10 cellular contexts compared by ENCODE assay signal in the genomic region with DNA sequence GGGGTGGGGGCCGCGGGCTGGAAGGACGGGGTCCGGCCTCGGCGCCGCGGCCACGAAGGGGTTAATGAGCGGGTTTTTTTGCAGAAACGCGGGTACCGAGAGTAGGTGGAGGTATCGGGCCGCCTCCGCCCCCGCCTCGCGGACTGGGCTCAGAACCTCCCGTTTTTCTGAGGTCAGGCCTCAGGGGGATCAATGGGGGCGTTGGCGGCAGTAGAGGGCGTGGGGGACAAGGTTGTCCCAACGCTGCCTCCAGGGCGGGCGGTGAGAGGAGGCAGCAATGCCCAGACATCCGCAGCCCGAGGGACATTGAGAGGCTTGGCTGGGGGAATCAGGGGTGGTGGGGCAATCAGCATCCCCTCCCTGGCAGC. TPM values are rescaled to one million over a fixed set of nuclear protein-coding genes. Genes with fewer than 3 reads are reported as not detected.
DNase-seq lines count a peak whose midpoint lies in the region; ATAC-seq and TF ChIP-seq lines count a peak whose summit lies in the region.
"Had no signal": no experiment of that assay in that cellular context is flagged by ENCODE, and none has a peak within 500 bp of the region (broad histone marks: within the 10 kb centered on the region; RNA-seq: fewer than 3 reads in every experiment).

No MANE protein-coding gene starts in this region.

- H3K27ac ChIP-seq in body of pancreas (peak overlapping the region; percentile 22 to 83 (median 66)), right lobe of liver (no peak overlapping the region), thymus (ENCODE audit: low read depth) (no peak overlapping the region)

- H3K27me3 ChIP-seq in body of pancreas (no peaks in the 10 kb centered on the region), right lobe of liver (no peaks in the 10 kb centered on the region), thymus (ENCODE audit: control insufficient read depth, insufficient read depth) (peaks cover 25% of the 10 kb centered on the region)

- TF ChIP-seq CTCF in body of pancreas (IDR thresholded peaks at IDR 0.05) (no peak), right lobe of liver (IDR thresholded peaks at IDR 0.05) (no peak)

- H3K4me1 Mint-ChIP-seq in activated CD4-positive, alpha-beta memory T cell treated with anti-CD3 and anti-CD28 coated beads for 36 hours (ENCODE audit: low read depth), result no peaks in the 10 kb centered on the region
- peaks cover 3% of the 10 kb centered on the region for H3K4me1 Mint-ChIP-seq in activated CD4-positive, alpha-beta memory T cell treated with anti-CD3 and anti-CD28 coated beads, Interleukin-2, amount 10 ng/mL, durations not matched to agents 7 days and 5 days
- H3K4me1 Mint-ChIP-seq: IgD-negative memory B cell had no signal

- TF ChIP-seq POLR2A in body of pancreas (IDR thresholded peaks at IDR 0.05) (no peak), right lobe of liver (IDR thresholded peaks at IDR 0.05) (no peak)

- 0% methylated on average over 12 of the region's 28 CpGs; no CpG with 5 or more reads in 1 of the 2 donors for WGBS in body of pancreas, 2 donors
- WGBS in right lobe of liver (ENCODE audit: insufficient coverage, low coverage, low lambda C conversion rate, missing lambda C conversion rate), result 0% methylated on average over 11 of the region's 28 CpGs
- WGBS in thymus, result 3% methylated on average over 27 of the region's 28 CpGs

- H3K4me3 ChIP-seq in body of pancreas (peak overlapping the region; percentile 36 to 78), right lobe of liver (peak overlapping the region; percentile 48 to 63 (median 59)), thymus (ENCODE audit: low read length) (peak overlapping the region; percentile 45)

- intact Hi-C loops in activated CD4-positive, alpha-beta memory T cell treated with anti-CD3 and anti-CD28 coated beads for 36 hours (cut with micrococcal nuclease), result no loop called here
- intact Hi-C loops in body of pancreas (cut with DNase I) (no loop called here), right lobe of liver (cut with DNase I) (no loop called here)

- H3K4me1 ChIP-seq in body of pancreas, result peaks cover 65% of the 10 kb centered on the region
- peaks cover 0 to 16% (median 5%) of the 10 kb centered on the region in 4 donors for H3K4me1 ChIP-seq in right lobe of liver
- no peaks in the 10 kb centered on the region for H3K4me1 ChIP-seq in thymus (ENCODE audit: control insufficient read depth, insufficient read depth, low read length)

- POLR2A ChIA-PET in activated CD4-positive, alpha-beta memory T cell treated with anti-CD3 and anti-CD28 coated beads for 36 hours (lab: Charles Lee), result no interaction called here
- POLR2A ChIA-PET in activated CD4-positive, alpha-beta memory T cell treated with anti-CD3 and anti-CD28 coated beads, Interleukin-2, amount 10 ng/mL, durations not matched to agents 7 days and 5 days (lab: Charles Lee), result no interaction called here

- peak overlapping the region; percentile 26 for H3K4me3 Mint-ChIP-seq in activated CD4-positive, alpha-beta memory T cell treated with anti-CD3 and anti-CD28 coated beads for 36 hours
- no peak overlapping the region for H3K4me3 Mint-ChIP-seq in activated CD4-positive, alpha-beta memory T cell treated with anti-CD3 and anti-CD28 coated beads, Interleukin-2, amount 10 ng/mL, durations not matched to agents 7 days and 5 days

- no peak overlapping the region for H3K27ac Mint-ChIP-seq in activated CD4-positive, alpha-beta memory T cell treated with anti-CD3 and anti-CD28 coated beads for 36 hours
- H3K27ac Mint-ChIP-seq in activated CD4-positive, alpha-beta memory T cell treated with anti-CD3 and anti-CD28 coated beads, Interleukin-2, amount 10 ng/mL, durations not matched to agents 7 days and 5 days, result no peak overlapping the region
- H3K27ac Mint-ChIP-seq: IgD-negative memory B cell had no signal

- no peaks in the 10 kb centered on the region for H3K36me3 ChIP-seq in body of pancreas (replicated peaks in 1 of 2; ENCODE audit: insufficient read depth in 1 of 2, low read depth in 2 of 2)
- no peaks in the 10 kb centered on the region for H3K36me3 ChIP-seq in right lobe of liver
- H3K36me3 ChIP-seq in thymus (ENCODE audit: control insufficient read depth, insufficient read depth), result no peaks in the 10 kb centered on the region

- peaks cover 8% of the 10 kb centered on the region for H3K27me3 Mint-ChIP-seq in activated CD4-positive, alpha-beta memory T cell treated with anti-CD3 and anti-CD28 coated beads for 36 hours
- peaks cover 8% of the 10 kb centered on the region for H3K27me3 Mint-ChIP-seq in activated CD4-positive, alpha-beta memory T cell treated with anti-CD3 and anti-CD28 coated beads, Interleukin-2, amount 10 ng/mL, durations not matched to agents 7 days and 5 days

- H3K9me3 Mint-ChIP-seq in activated CD4-positive, alpha-beta memory T cell treated with anti-CD3 and anti-CD28 coated beads for 36 hours, result no peaks in the 10 kb centered on the region
- no peaks in the 10 kb centered on the region for H3K9me3 Mint-ChIP-seq in activated CD4-positive, alpha-beta memory T cell treated with anti-CD3 and anti-CD28 coated beads, Interleukin-2, amount 10 ng/mL, durations not matched to agents 7 days and 5 days
- H3K9me3 Mint-ChIP-seq: IgD-negative memory B cell had no signal

- ATAC-seq in body of pancreas (no peak), right lobe of liver (no peak), esophagus mucosa (no peak)

- no peaks in the 10 kb centered on the region for H3K36me3 Mint-ChIP-seq in activated CD4-positive, alpha-beta memory T cell treated with anti-CD3 and anti-CD28 coated beads for 36 hours
- no peaks in the 10 kb centered on the region for H3K36me3 Mint-ChIP-seq in activated CD4-positive, alpha-beta memory T cell treated with anti-CD3 and anti-CD28 coated beads, Interleukin-2, amount 10 ng/mL, durations not matched to agents 7 days and 5 days (ENCODE audit: low read depth)
- H3K36me3 Mint-ChIP-seq: IgD-negative memory B cell had no signal

- H3K9me3 ChIP-seq in body of pancreas (no peaks in the 10 kb centered on the region), right lobe of liver (no peaks in the 10 kb centered on the region), thymus (ENCODE audit: control insufficient read depth) (no peaks in the 10 kb centered on the region)

- DNase-seq in activated CD4-positive, alpha-beta memory T cell treated with anti-CD3 and anti-CD28 coated beads for 36 hours, result no peak
- no peak for DNase-seq in activated CD4-positive, alpha-beta memory T cell treated with anti-CD3 and anti-CD28 coated beads, Interleukin-2, amount 10 ng/mL, durations not matched to agents 7 days and 5 days
- DNase-seq in body of pancreas (no peak), right lobe of liver (no peak), T-helper 9 cell (no peak), NCI-H2227 (lab: John Stamatoyannopoulos, UW; ENCODE audit: unreplicated experiment) (no peak)
- DNase-seq: midbrain had no signal

- CTCF ChIA-PET in activated CD4-positive, alpha-beta memory T cell treated with anti-CD3 and anti-CD28 coated beads for 36 hours (lab: Charles Lee), result no interaction called here
- CTCF ChIA-PET in activated CD4-positive, alpha-beta memory T cell treated with anti-CD3 and anti-CD28 coated beads, Interleukin-2, amount 10 ng/mL, durations not matched to agents 7 days and 5 days (lab: Charles Lee), result no interaction called here

RNA-seq across cellular contexts. Expression of a gene that starts 34.8 kb away (rescaled TPM):
- under 1 TPM in 1 of 2 experiments, not detected in 1; 0.56 TPM for total RNA-seq in activated CD4-positive, alpha-beta memory T cell treated with anti-CD3 and anti-CD28 coated beads for 36 hours
- under 1 TPM; 0.25 to 0.35 TPM for total RNA-seq in activated CD4-positive, alpha-beta memory T cell treated with anti-CD3 and anti-CD28 coated beads, Interleukin-2, amount 10 ng/mL, durations not matched to agents 7 days and 5 days
- total RNA-seq in body of pancreas (10 to 100 TPM in 1 of 2 donors, 1 to 10 TPM in 1; 1.0 to 11.5 TPM), right lobe of liver (10 to 100 TPM in 1 of 6 experiments, 1 to 10 TPM in 4, under 1 TPM in 1; 0.86 to 31.0 (median 3.8) TPM), esophagus mucosa (4.5 TPM)
- polyA plus RNA-seq in thymus, result 2.9 TPM
- polyA plus RNA-seq: IgD-negative memory B cell had no signal

Comparison
In these comparisons a context has a peak if more than half of its experiments do, and no peak if none do; other contexts are left out.
1. H3K27ac ChIP-seq: peak in body of pancreas (4 of 4); none in right lobe of liver (0 of 3) and thymus (single experiment).
2. Peak in every context shown above with its lines, with median percentiles within 50 percentile points of each other: H3K4me3 ChIP-seq.